9 cellular contexts compared by ENCODE assay signal in the genomic region with DNA sequence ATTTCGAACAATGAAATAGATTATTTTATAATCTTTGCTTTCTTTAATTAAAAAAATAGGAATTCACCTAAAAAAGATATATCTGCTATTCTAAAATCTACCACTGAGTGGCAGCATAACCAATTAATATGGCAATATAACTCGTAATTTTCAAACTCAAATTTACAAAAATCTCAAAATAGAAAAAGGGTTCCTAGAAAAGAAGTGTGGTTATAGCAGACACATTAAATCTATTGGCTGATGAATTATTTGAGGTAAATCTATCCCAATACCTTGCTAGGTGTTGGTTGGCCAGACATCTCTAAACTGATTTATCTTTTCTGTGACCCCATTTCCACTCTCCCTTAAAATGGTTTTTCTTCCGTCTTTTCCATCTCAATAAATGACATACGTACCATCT. TPM values are rescaled to one million over a fixed set of nuclear protein-coding genes. Genes with fewer than 3 reads are reported as not detected.
A peak's percentile ranks its signal among the peaks of the same experiment; 100 is the strongest.
DNase-seq lines count a peak whose midpoint lies in the region; TF ChIP-seq lines count a peak whose summit lies in the region.
"Had no signal": no experiment of that assay in that cellular context is flagged by ENCODE, and none has a peak within 500 bp of the region (broad histone marks: within the 10 kb centered on the region; RNA-seq: fewer than 3 reads in every experiment).

No MANE protein-coding gene starts in this region.

- H3K4me1 ChIP-seq in thyroid gland = no peaks in the 10 kb centered on the region
- peaks cover 3% of the 10 kb centered on the region; the same call in 1 of the 2 replicates for H3K4me1 ChIP-seq in HAP-1

- H3K4me3 ChIP-seq in thyroid gland (replicated peaks in 1 of 3) (no peak overlapping the region), HAP-1 (no peak overlapping the region)
- H3K4me3 ChIP-seq: SK-N-MC had no signal

- TF ChIP-seq POLR2A in thyroid gland (IDR thresholded peaks at IDR 0.05) = no peak

- in situ Hi-C loops in HAP-1 (cut with MboI; ENCODE audit: low sequenced_read_pairs) = no loop called here

- intact Hi-C loops in thyroid gland (cut with DNase I) = loop anchor here (5.0 to 10.0 kb wide), 2 partner anchors 84 to 282 kb away; no protein-coding TSS in a partner anchor

- WGBS in thyroid gland, 2 donors = 14 to 17% methylated on average over 4 of the region's 4 CpGs

- H3K27me3 ChIP-seq in thyroid gland (no peaks in the 10 kb centered on the region), HAP-1 (ENCODE audit: low read depth) (peaks cover 28% of the 10 kb centered on the region)

- DNase-seq in NOMO-1 treated with DMSO at 0.1 percent for 48 hours (lab: John Stamatoyannopoulos, UW; ENCODE audit: unreplicated experiment) (peak; percentile 9), NOMO-1 treated with dmso at 0.1 percent for 144 hours (lab: John Stamatoyannopoulos, UW; ENCODE audit: unreplicated experiment) (no peak), RKO (ENCODE audit: low spot score) (peak; percentile 42), germinal center (ENCODE audit: low spot score) (peak; percentile 16), thyroid gland (no peak), HAP-1 (ENCODE audit: low spot score in 2 of 2) (no peak), Ammon's horn (ENCODE audit: low spot score) (no peak)
- no peak for DNase-seq in stimulated activated naive CD4-positive, alpha-beta T cell treated with Interleukin-2 at 50 U/mL for 16 hours (lab: John Stamatoyannopoulos, UW)

- no peak overlapping the region for H3K27ac ChIP-seq in thyroid gland
- H3K27ac ChIP-seq: SK-N-MC had no signal

- no peaks in the 10 kb centered on the region for H3K36me3 ChIP-seq in thyroid gland
- no peaks in the 10 kb centered on the region for H3K36me3 ChIP-seq in HAP-1 (replicated peaks)

- H3K9me3 ChIP-seq in thyroid gland (no peaks in the 10 kb centered on the region), HAP-1 (no peaks in the 10 kb centered on the region)

- peak in 5 of 6 experiments; percentile 26 to 87 (median 62) for TF ChIP-seq CTCF in thyroid gland (IDR thresholded peaks at IDR 0.05)

RNA-seq across cellular contexts. Expression of gene NRG2, which starts 30.2 kb away (rescaled TPM):
- 1 to 10 TPM; 1.1 to 2.9 (median 1.8) TPM for total RNA-seq in thyroid gland

RNA-seq across cellular contexts. Expression of gene PURA, which starts 40.6 kb away (rescaled TPM):
- total RNA-seq in thyroid gland = 10 to 100 TPM; 37.4 to 60.5 (median 44.7) TPM

RNA-seq across cellular contexts. Expression of gene IGIP, which starts 52.4 kb away (rescaled TPM):
- 10 to 100 TPM; 25.1 to 41.3 (median 28.6) TPM for total RNA-seq in thyroid gland

Comparison
In these comparisons a context has a peak if more than half of its experiments do, and no peak if none do; other contexts are left out.
1. DNase-seq: peak in NOMO-1 treated with DMSO at 0.1 percent for 48 hours (single experiment), RKO (single experiment) and germinal center (single experiment); none in NOMO-1 treated with dmso at 0.1 percent for 144 hours (single experiment), thyroid gland (0 of 2), stimulated activated naive CD4-positive, alpha-beta T cell treated with Interleukin-2 at 50 U/mL for 16 hours (single experiment), HAP-1 (0 of 2) and Ammon's horn (single experiment).